8 cellular contexts compared by ENCODE assay signal in genomic region chr21:45288441-45288841, GRCh38. TPM values are rescaled to one million over a fixed set of nuclear protein-coding genes. Genes with fewer than 3 reads are reported as not detected.
DNase-seq lines count a peak whose midpoint lies in the region; ATAC-seq and TF ChIP-seq lines count a peak whose summit lies in the region.

No MANE protein-coding gene starts in this region.

- H3K4me3 Mint-ChIP-seq in natural killer cell treated with Interleukin-12 subunit alpha and Interleukin-12 subunit beta and Interleukin-15 and Interleukin-18, amount 100 ng/mL, for 72 hours, result peak overlapping the region; percentile 44

- H3K4me3 ChIP-seq in HUES48 (ENCODE audit: low read depth, low read length), result peak overlapping the region; percentile 89
- H3K4me3 ChIP-seq in colonic mucosa, result peak overlapping the region; percentile 55

- no peak for DNase-seq in colonic mucosa
- DNase-seq in natural killer cell treated with Interleukin-12 subunit alpha and Interleukin-12 subunit beta and Interleukin-15 and Interleukin-18, amount 100 ng/mL, for 72 hours (ENCODE audit: low spot score), result no peak
- no peak for DNase-seq in COR-L47 (lab: John Stamatoyannopoulos, UW)
- DNase-seq in activated CD4-positive, alpha-beta T cell treated with anti-CD3 and anti-CD28 coated beads, Interleukin-2, amount 50 U/mL, for 48 hours, result no peak
- no peak for DNase-seq in NCI-H2227 (lab: John Stamatoyannopoulos, UW; ENCODE audit: unreplicated experiment)
- DNase-seq in SIG-M5 treated with dmso at 0.1 percent for 504 hours (lab: John Stamatoyannopoulos, UW; ENCODE audit: unreplicated experiment), result no peak

- ATAC-seq in natural killer cell treated with Interleukin-12 subunit alpha and Interleukin-12 subunit beta and Interleukin-15 and Interleukin-18, amount 100 ng/mL, for 72 hours, result no peak

- intact Hi-C loops in colonic mucosa (cut with DNase I), result loop anchor here (10.0 kb wide), 1 partner anchor 144 kb away; no protein-coding TSS in a partner anchor

- H3K36me3 ChIP-seq in HUES48 (ENCODE audit: control insufficient read depth, insufficient read depth, low read length) (peaks cover 31% of the 10 kb centered on the region), colonic mucosa (no peaks in the 10 kb centered on the region)

- H3K27me3 ChIP-seq in HUES48 (ENCODE audit: control insufficient read depth, insufficient read depth, low read length) (no peaks in the 10 kb centered on the region), colonic mucosa (no peaks in the 10 kb centered on the region)

- H3K27ac ChIP-seq in C4-2B (peak overlapping the region; percentile 71), HUES48 (ENCODE audit: low read depth, low read length) (no peak overlapping the region), colonic mucosa (no peak overlapping the region)

- H3K9me3 Mint-ChIP-seq in natural killer cell treated with Interleukin-12 subunit alpha and Interleukin-12 subunit beta and Interleukin-15 and Interleukin-18, amount 100 ng/mL, for 72 hours, result no peaks in the 10 kb centered on the region

- no peak overlapping the region for H3K9ac ChIP-seq in HUES48 (ENCODE audit: low read depth, low read length)
- peak overlapping the region; percentile 34 to 85 for H3K9ac ChIP-seq in colonic mucosa (ENCODE audit: low read depth in 2 of 2, low read length in 2 of 2)

- H3K9me3 ChIP-seq in HUES48 (ENCODE audit: control insufficient read depth, insufficient read depth, low read length) (no peaks in the 10 kb centered on the region), colonic mucosa (no peaks in the 10 kb centered on the region)

- H3K4me1 ChIP-seq in HUES48 (ENCODE audit: control insufficient read depth, insufficient read depth, low read length), result peaks cover 6% of the 10 kb centered on the region
- peaks cover 19% of the 10 kb centered on the region for H3K4me1 ChIP-seq in colonic mucosa

- H3K36me3 Mint-ChIP-seq in natural killer cell treated with Interleukin-12 subunit alpha and Interleukin-12 subunit beta and Interleukin-15 and Interleukin-18, amount 100 ng/mL, for 72 hours, result peaks cover 7% of the 10 kb centered on the region

- peaks cover 8 to 19% of the 10 kb centered on the region in 2 donors for H3K4me1 Mint-ChIP-seq in natural killer cell treated with Interleukin-12 subunit alpha and Interleukin-12 subunit beta and Interleukin-15 and Interleukin-18, amount 100 ng/mL, for 72 hours (ENCODE audit: low read depth in 2 of 2)

- TF ChIP-seq CTCF in C4-2B (conservative IDR thresholded peaks at IDR 0.05) (no peak), colonic mucosa (IDR thresholded peaks at IDR 0.05) (no peak)

- peaks cover 0 to 4% of the 10 kb centered on the region in 2 donors for H3K27me3 Mint-ChIP-seq in natural killer cell treated with Interleukin-12 subunit alpha and Interleukin-12 subunit beta and Interleukin-15 and Interleukin-18, amount 100 ng/mL, for 72 hours

- H3K27ac Mint-ChIP-seq in natural killer cell treated with Interleukin-12 subunit alpha and Interleukin-12 subunit beta and Interleukin-15 and Interleukin-18, amount 100 ng/mL, for 72 hours, result no peak overlapping the region

RNA-seq across cellular contexts. Expression of gene POFUT2, which starts 0.7 kb away (rescaled TPM):
- total RNA-seq in colonic mucosa, result 10 to 100 TPM; 23.8 to 31.6 TPM
- 10 to 100 TPM; 16.5 to 23.5 TPM for total RNA-seq in natural killer cell treated with Interleukin-12 subunit alpha and Interleukin-12 subunit beta and Interleukin-15 and Interleukin-18, amount 100 ng/mL, for 72 hours
